25 cellular contexts compared by ENCODE assay signal in the genomic region with DNA sequence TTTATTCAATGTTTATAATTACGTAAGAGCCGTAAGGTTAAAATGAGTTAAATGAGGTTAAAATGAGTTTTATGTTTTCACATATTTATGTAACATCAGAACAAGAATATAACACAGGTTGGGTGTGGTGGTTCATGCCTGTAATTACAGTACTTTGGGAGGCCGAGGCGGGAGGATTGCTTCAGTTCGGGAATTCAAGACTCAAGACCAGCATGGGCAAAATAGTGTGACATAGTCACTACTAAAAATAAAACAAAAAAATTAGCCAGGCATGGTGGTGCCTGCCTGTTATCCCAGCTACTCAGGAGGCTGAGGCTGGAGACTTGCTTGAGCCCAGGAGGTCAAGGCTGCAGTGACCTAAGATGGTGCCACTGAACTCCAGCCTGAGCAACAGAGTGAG.
"Had no signal": no experiment of that assay in that cellular context is flagged by ENCODE, and none has a peak within 500 bp of the region (broad histone marks: within the 10 kb centered on the region; RNA-seq: fewer than 3 reads in every experiment).

No MANE protein-coding gene starts in this region.

- H3K4me1 Mint-ChIP-seq: nephron; stimulated activated memory B cell treated with anti-CD40 and anti-IgM and Interleukin-4, amounts not matched to agents 10 μg/mL and 1 μg/mL and 100 μg/mL, for 72 hours had no signal

- H3K4me3 Mint-ChIP-seq: naive thymus-derived CD8-positive, alpha-beta T cell; nephron; neural crest cell; stimulated activated memory B cell treated with anti-CD40 and anti-IgM and Interleukin-4, amounts not matched to agents 10 μg/mL and 1 μg/mL and 100 μg/mL, for 72 hours; stimulated activated naive CD8-positive, alpha-beta T cell treated with anti-CD3 and anti-CD28 coated beads, Interleukin-15, amount 100 ng/mL, for 72 hours had no signal

- H3K27me3 ChIP-seq: heart right ventricle, hepatocyte, right atrium auricular region, right lobe of liver, thyroid gland, transverse colon, upper lobe of right lung had no signal

- ATAC-seq: heart right ventricle; naive thymus-derived CD8-positive, alpha-beta T cell; right lobe of liver; stimulated activated memory B cell treated with anti-CD40 and anti-IgM and Interleukin-4, amounts not matched to agents 10 μg/mL and 1 μg/mL and 100 μg/mL, for 72 hours; stimulated activated naive CD8-positive, alpha-beta T cell treated with anti-CD3 and anti-CD28 coated beads, Interleukin-15, amount 100 ng/mL, for 72 hours; upper lobe of right lung had no signal

- H3K79me2 ChIP-seq: hepatocyte, parathyroid adenoma had no signal

- H3K27ac ChIP-seq: hepatocyte, left ventricle myocardium inferior, parathyroid adenoma, right atrium auricular region, right lobe of liver, thyroid gland, transverse colon, upper lobe of right lung had no signal

- H3K27ac Mint-ChIP-seq: naive thymus-derived CD8-positive, alpha-beta T cell; nephron; stimulated activated memory B cell treated with anti-CD40 and anti-IgM and Interleukin-4, amounts not matched to agents 10 μg/mL and 1 μg/mL and 100 μg/mL, for 72 hours; stimulated activated naive CD8-positive, alpha-beta T cell treated with anti-CD3 and anti-CD28 coated beads, Interleukin-15, amount 100 ng/mL, for 72 hours had no signal

- H3K9me3 Mint-ChIP-seq: naive thymus-derived CD8-positive, alpha-beta T cell; nephron; stimulated activated memory B cell treated with anti-CD40 and anti-IgM and Interleukin-4, amounts not matched to agents 10 μg/mL and 1 μg/mL and 100 μg/mL, for 72 hours; stimulated activated naive CD8-positive, alpha-beta T cell treated with anti-CD3 and anti-CD28 coated beads, Interleukin-15, amount 100 ng/mL, for 72 hours had no signal

- DNase-seq: heart right ventricle; islet precursor cell; left ventricle myocardium inferior; mesenchymal stem cell; naive thymus-derived CD8-positive, alpha-beta T cell; occipital lobe; right lobe of liver; stimulated activated CD4-positive, alpha-beta T cell treated with anti-CD3 and anti-CD28 coated beads, Interleukin-1b, Interleukin-23, amount 100 ng/mL, for 48 hours; stimulated activated CD4-positive, alpha-beta T cell treated with anti-CD3 and anti-CD28 coated beads, Interleukin-2, amount 100 ng/mL, for 48 hours; stimulated activated CD4-positive, alpha-beta T cell treated with anti-CD3 and anti-CD28 coated beads, Interleukin-4, amount 100 ng/mL, for 4 hours; stimulated activated CD8-positive, alpha-beta memory T cell treated with anti-CD3 and anti-CD28 coated beads, Interleukin-4, amount 100 ng/mL, for 48 hours; stimulated activated naive CD4-positive, alpha-beta T cell treated with Interleukin-2 at 50 U/mL for 16 hours; stimulated activated naive CD8-positive, alpha-beta T cell treated with anti-CD3 and anti-CD28 coated beads, Interleukin-15, amount 100 ng/mL, for 72 hours; substantia nigra; thyroid gland; transverse colon; upper lobe of right lung had no signal

- H3K36me3 Mint-ChIP-seq: naive thymus-derived CD8-positive, alpha-beta T cell; stimulated activated memory B cell treated with anti-CD40 and anti-IgM and Interleukin-4, amounts not matched to agents 10 μg/mL and 1 μg/mL and 100 μg/mL, for 72 hours had no signal

- H3K4me2 ChIP-seq: hepatocyte, smooth muscle cell had no signal

- H3K9ac ChIP-seq: parathyroid adenoma had no signal

- H3K4me1 ChIP-seq: parathyroid adenoma, transverse colon had no signal

- H3K9me3 ChIP-seq: heart right ventricle, left ventricle myocardium inferior, right atrium auricular region, right lobe of liver, thyroid gland, transverse colon, upper lobe of right lung had no signal

- H3K4me3 ChIP-seq: heart right ventricle, hepatocyte, left ventricle myocardium inferior, lung, right atrium auricular region, right lobe of liver, smooth muscle cell, thyroid gland, transverse colon, upper lobe of right lung had no signal

- H3K27me3 Mint-ChIP-seq: stimulated activated memory B cell treated with anti-CD40 and anti-IgM and Interleukin-4, amounts not matched to agents 10 μg/mL and 1 μg/mL and 100 μg/mL, for 72 hours had no signal

- H3K36me3 ChIP-seq: heart right ventricle, left ventricle myocardium inferior, right atrium auricular region, right lobe of liver, thyroid gland, transverse colon, upper lobe of right lung had no signal

- H2AFZ ChIP-seq: hepatocyte, parathyroid adenoma had no signal
